9 cellular contexts compared by ENCODE assay signal in genomic region chr1:9317591-9318331, GRCh38. TPM values are rescaled to one million over a fixed set of nuclear protein-coding genes. Genes with fewer than 3 reads are reported as not detected.
A peak's percentile ranks its signal among the peaks of the same experiment; 100 is the strongest.
DNase-seq lines count a peak whose midpoint lies in the region; ATAC-seq and TF ChIP-seq lines count a peak whose summit lies in the region.
"Had no signal": no experiment of that assay in that cellular context is flagged by ENCODE, and none has a peak within 500 bp of the region (broad histone marks: within the 10 kb centered on the region; RNA-seq: fewer than 3 reads in every experiment).

No MANE protein-coding gene starts in this region.

- H3K36me3 Mint-ChIP-seq in chondrocyte (ENCODE audit: low read depth), result peaks cover 32% of the 10 kb centered on the region
- no peaks in the 10 kb centered on the region for H3K36me3 Mint-ChIP-seq in naive thymus-derived CD8-positive, alpha-beta T cell
- H3K36me3 Mint-ChIP-seq in effector memory CD8-positive, alpha-beta T cell (ENCODE audit: insufficient read depth), result no peaks in the 10 kb centered on the region
- H3K36me3 Mint-ChIP-seq: natural killer cell had no signal

- no peak for TF ChIP-seq CTCF in chondrocyte (IDR thresholded peaks at IDR 0.05)

- H3K4me3 Mint-ChIP-seq in chondrocyte (ENCODE audit: unreplicated experiment), result peak overlapping the region; percentile 2
- H3K4me3 Mint-ChIP-seq in naive thymus-derived CD8-positive, alpha-beta T cell, result peak overlapping the region; percentile 48 to 79 (median 70)
- H3K4me3 Mint-ChIP-seq in effector memory CD8-positive, alpha-beta T cell, result peak overlapping the region in 1 of 2 donors; percentile 21
- H3K4me3 Mint-ChIP-seq: natural killer cell had no signal

- H3K9me3 Mint-ChIP-seq in chondrocyte (ENCODE audit: low read depth), result no peaks in the 10 kb centered on the region
- no peaks in the 10 kb centered on the region for H3K9me3 Mint-ChIP-seq in naive thymus-derived CD8-positive, alpha-beta T cell
- no peaks in the 10 kb centered on the region for H3K9me3 Mint-ChIP-seq in effector memory CD8-positive, alpha-beta T cell
- H3K9me3 Mint-ChIP-seq: natural killer cell had no signal

- H3K27ac Mint-ChIP-seq in chondrocyte (ENCODE audit: unreplicated experiment), result peak overlapping the region; percentile 96
- H3K27ac Mint-ChIP-seq in naive thymus-derived CD8-positive, alpha-beta T cell, result peak overlapping the region in 2 of 10 donors; percentile 14 to 57
- H3K27ac Mint-ChIP-seq in effector memory CD8-positive, alpha-beta T cell, result no peak overlapping the region
- H3K27ac Mint-ChIP-seq: natural killer cell had no signal

- H3K4me1 Mint-ChIP-seq in chondrocyte (ENCODE audit: low read depth), result peaks cover 92% of the 10 kb centered on the region
- H3K4me1 Mint-ChIP-seq in naive thymus-derived CD8-positive, alpha-beta T cell, result peaks cover 4 to 33% (median 26%) of the 10 kb centered on the region in 4 donors
- peaks cover 9 to 18% of the 10 kb centered on the region in 2 donors for H3K4me1 Mint-ChIP-seq in effector memory CD8-positive, alpha-beta T cell (ENCODE audit: low read depth in 2 of 2)

- POLR2A ChIA-PET in naive thymus-derived CD8-positive, alpha-beta T cell (lab: Charles Lee), result interaction anchor here (0.7 kb wide), 1 partner anchor 83 kb away, joined by 3 read pairs; the partner anchor contains the start of gene H6PD

- ATAC-seq in naive thymus-derived CD8-positive, alpha-beta T cell, result peak in 1 of 2 donors; percentile 18
- ATAC-seq in effector memory CD8-positive, alpha-beta T cell (replicated peaks), result no peak
- no peak for ATAC-seq in HG02759 (IDR thresholded peaks at IDR 0.05; ENCODE audit: unreplicated experiment)
- ATAC-seq: natural killer cell had no signal

- no peaks in the 10 kb centered on the region for H3K27me3 Mint-ChIP-seq in chondrocyte (ENCODE audit: low read depth)
- H3K27me3 Mint-ChIP-seq in naive thymus-derived CD8-positive, alpha-beta T cell, result no peaks in the 10 kb centered on the region
- H3K27me3 Mint-ChIP-seq in effector memory CD8-positive, alpha-beta T cell, result peaks cover 0 to 15% of the 10 kb centered on the region in 2 donors

- DNase-seq in DMS153 (lab: John Stamatoyannopoulos, UW), result peak; percentile 90
- DNase-seq in NCI-H2029 (lab: John Stamatoyannopoulos, UW), result peak; percentile 60
- DNase-seq in chondrocyte (ENCODE audit: low spot score), result no peak
- DNase-seq in naive thymus-derived CD8-positive, alpha-beta T cell, result peak in 1 of 10 donors; percentile 7
- no peak for DNase-seq in NCI-H748 (lab: John Stamatoyannopoulos, UW; ENCODE audit: unreplicated experiment)
- no peak for DNase-seq in effector memory CD8-positive, alpha-beta T cell
- no peak for DNase-seq in stimulated activated naive CD4-positive, alpha-beta T cell (lab: John Stamatoyannopoulos, UW)
- DNase-seq: natural killer cell had no signal

RNA-seq across cellular contexts. Expression of gene SPSB1, which starts 25.1 kb away (rescaled TPM):
- 164 to 184 TPM (median 173 TPM) in 3 replicates for total RNA-seq in chondrocyte
- total RNA-seq in naive thymus-derived CD8-positive, alpha-beta T cell, result 1 to 10 TPM; 1.5 TPM
- 1 to 10 TPM in 2 of 3 donors, under 1 TPM in 1; 0.44 to 1.7 (median 1.2) TPM for polyA plus RNA-seq in naive thymus-derived CD8-positive, alpha-beta T cell

Comparison
In these comparisons a context has a peak if more than half of its experiments do, and no peak if none do; other contexts are left out.
1. DNase-seq: peak in DMS153 (single experiment) and NCI-H2029 (single experiment); none in chondrocyte (single experiment), NCI-H748 (single experiment), effector memory CD8-positive, alpha-beta T cell (0 of 3) and stimulated activated naive CD4-positive, alpha-beta T cell (0 of 6).
2. RNA of gene SPSB1, which starts 25.1 kb away (total RNA-seq): 164 to 184 TPM in chondrocyte; 1.5 TPM in naive thymus-derived CD8-positive, alpha-beta T cell; every median in the first group is over 10 times any median in the second.